ENCODE assay signal across 8 cellular contexts in the genomic region with DNA sequence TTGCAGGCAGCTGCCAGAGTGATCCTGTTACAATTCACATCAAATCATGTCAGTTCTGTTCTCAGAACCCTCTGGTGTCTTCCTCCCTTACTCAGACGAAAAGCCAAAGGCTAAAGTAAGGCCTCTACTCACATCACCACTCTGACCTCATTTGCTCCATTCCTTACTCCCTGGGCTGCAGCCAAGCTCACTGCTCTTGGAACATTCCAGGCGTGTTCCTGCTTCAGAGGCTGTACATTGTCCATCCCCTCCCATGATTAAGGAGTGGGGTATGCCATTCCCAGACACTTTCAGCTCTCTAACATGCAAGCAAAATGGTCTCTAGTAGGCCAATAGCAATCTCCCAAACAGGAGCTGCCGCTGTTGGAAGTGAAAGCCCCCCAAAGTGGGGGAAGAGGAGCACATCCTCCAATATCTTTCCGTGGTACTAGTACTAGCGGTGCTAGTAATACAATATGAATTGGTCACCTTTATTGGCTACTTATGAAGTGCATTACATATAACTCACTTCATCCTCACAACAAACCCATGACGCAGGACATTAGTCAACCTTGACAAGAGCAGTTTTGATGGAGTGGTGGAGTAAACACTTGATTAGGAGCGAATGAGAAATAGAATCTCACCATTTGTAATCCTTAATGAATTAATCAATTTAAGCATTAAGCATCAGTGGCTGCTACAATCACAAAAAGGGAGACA. TPM values are rescaled to one million over a fixed set of nuclear protein-coding genes. Genes with fewer than 3 reads are reported as not detected.
DNase-seq lines count a peak whose midpoint lies in the region; ATAC-seq and TF ChIP-seq lines count a peak whose summit lies in the region.

No MANE protein-coding gene starts in this region.

- WGBS in esophagus squamous epithelium, 2 donors: 47 to 74% methylated on average over 6 to 7 of the region's 7 CpGs

- H3K27ac ChIP-seq in RWPE1 (peak overlapping the region; percentile 84), esophagus squamous epithelium (peak overlapping the region in 3 of 4 donors; percentile 66 to 84 (median 78))

- H3K27me3 Mint-ChIP-seq in natural killer cell (ENCODE audit: low read depth in 2 of 2): no peaks in the 10 kb centered on the region

- no peaks in the 10 kb centered on the region for H3K27me3 ChIP-seq in esophagus squamous epithelium

- H3K9me3 Mint-ChIP-seq in natural killer cell: no peaks in the 10 kb centered on the region

- CTCF ChIA-PET in RWPE1 (lab: Yijun Ruan, JAX): no interaction called here

- no peaks in the 10 kb centered on the region for H3K36me3 Mint-ChIP-seq in natural killer cell

- peaks cover 0 to 77% (median 38%) of the 10 kb centered on the region in 3 donors for H3K4me1 ChIP-seq in esophagus squamous epithelium

- peaks cover 79 to 90% of the 10 kb centered on the region in 2 donors for H3K4me1 Mint-ChIP-seq in natural killer cell

- POLR2A ChIA-PET in RWPE1 (lab: Yijun Ruan, JAX; ENCODE audit: low non-redundant PET): no interaction called here

- H3K4me3 Mint-ChIP-seq in natural killer cell: peak overlapping the region; percentile 76

- no peaks in the 10 kb centered on the region for H3K9me3 ChIP-seq in esophagus squamous epithelium

- H3K27ac Mint-ChIP-seq in natural killer cell: peak overlapping the region; percentile 86 to 87

- TF ChIP-seq CTCF in RWPE1 (conservative IDR thresholded peaks at IDR 0.05; ENCODE audit: low read depth): no peak
- TF ChIP-seq CTCF in esophagus squamous epithelium (IDR thresholded peaks at IDR 0.05): no peak
- TF ChIP-seq CTCF in natural killer cell (IDR thresholded peaks at IDR 0.05): no peak
- no peak for TF ChIP-seq CTCF in GM20000 (IDR thresholded peaks at IDR 0.05; ENCODE audit: extremely low read depth, missing control alignments)

- H3K4me3 ChIP-seq in esophagus squamous epithelium: no peak overlapping the region

- intact Hi-C loops in esophagus squamous epithelium (cut with DNase I) (no loop called here), natural killer cell (cut with micrococcal nuclease) (no loop called here)

- H3K36me3 ChIP-seq in esophagus squamous epithelium: no peaks in the 10 kb centered on the region

- no peak for TF ChIP-seq POLR2A in esophagus squamous epithelium (IDR thresholded peaks at IDR 0.05)

- ATAC-seq in natural killer cell: no peak
- no peak for ATAC-seq in GM18511 (IDR thresholded peaks at IDR 0.05; ENCODE audit: unreplicated experiment)
- no peak for ATAC-seq in HG03439 (IDR thresholded peaks at IDR 0.05; ENCODE audit: unreplicated experiment)
- ATAC-seq in HG02973 (IDR thresholded peaks at IDR 0.05; ENCODE audit: unreplicated experiment): no peak

- DNase-seq in AG20443 (ENCODE audit: low spot score): peak; percentile 58
- DNase-seq in RWPE1 (ENCODE audit: low spot score): peak; percentile 50
- no peak for DNase-seq in esophagus squamous epithelium (lab: John Stamatoyannopoulos, UW)
- DNase-seq in natural killer cell: no peak
- DNase-seq in GM20000 (ENCODE audit: low spot score): no peak

RNA-seq across cellular contexts. Expression of a gene that starts 15.0 kb away (rescaled TPM):
- total RNA-seq in esophagus squamous epithelium (1 to 10 TPM in 3 of 4 donors, under 1 TPM in 1; 0.61 to 4.4 (median 1.8) TPM), natural killer cell (10 to 100 TPM; 55.6 to 89.8 (median 77.4) TPM)

RNA-seq across cellular contexts. Expression of a gene that starts 26.8 kb away (rescaled TPM):
- total RNA-seq in esophagus squamous epithelium (10 to 100 TPM; 41.5 to 86.2 (median 49.5) TPM), natural killer cell (10 to 100 TPM; 41.8 to 54.3 (median 53.9) TPM)

Comparison
In these comparisons a context has a peak if more than half of its experiments do, and no peak if none do; other contexts are left out.
1. DNase-seq: peak in AG20443 (single experiment) and RWPE1 (single experiment); none in esophagus squamous epithelium (single experiment), natural killer cell (single experiment) and GM20000 (single experiment).
2. RNA of a gene that starts 15.0 kb away (total RNA-seq): 55.6 to 89.8 TPM in natural killer cell; 0.61 to 4.4 TPM in esophagus squamous epithelium; every median in the first group is over 10 times any median in the second.